Comparison of ENCODE assay signal across 14 cellular contexts in genomic region chr22:50173983-50174355, GRCh38. TPM values are rescaled to one million over a fixed set of nuclear protein-coding genes. Genes with fewer than 3 reads are reported as not detected.
"Had no signal": no experiment of that assay in that cellular context is flagged by ENCODE, and none has a peak within 500 bp of the region (broad histone marks: within the 10 kb centered on the region; RNA-seq: fewer than 3 reads in every experiment).

No MANE protein-coding gene starts in this region.

- H3K4me1 ChIP-seq: foreskin keratinocyte had no signal

- H3K9me3 Mint-ChIP-seq: nephron progenitor cell, type B pancreatic cell had no signal

- H2AFZ ChIP-seq: hepatocyte had no signal

- H3K4me3 Mint-ChIP-seq: nephron progenitor cell, type B pancreatic cell had no signal

- ATAC-seq: foreskin keratinocyte, left colon, left ventricle myocardium superior had no signal

- DNase-seq: dermis blood vessel endothelial cell; esophagus squamous epithelium; foreskin keratinocyte; head of caudate nucleus; left colon; left ventricle myocardium superior; mesendoderm; nephron progenitor cell; small intestine; stimulated activated CD4-positive, alpha-beta T cell treated with anti-CD3 and anti-CD28 coated beads, Interleukin-2, amount 100 ng/mL, for 48 hours; stimulated activated naive CD4-positive, alpha-beta T cell treated with Interleukin-2 at 50 U/mL for 16 hours had no signal

- H3K9me3 ChIP-seq: esophagus squamous epithelium had no signal

- H3K27ac Mint-ChIP-seq: naive thymus-derived CD4-positive, alpha-beta T cell; nephron progenitor cell; type B pancreatic cell had no signal

- H3K36me3 ChIP-seq: esophagus squamous epithelium had no signal

- H3K27ac ChIP-seq: esophagus squamous epithelium, foreskin keratinocyte, hepatocyte had no signal

- H3K4me2 ChIP-seq: hepatocyte had no signal

- H3K36me3 Mint-ChIP-seq: naive thymus-derived CD4-positive, alpha-beta T cell; type B pancreatic cell had no signal

- H3K4me3 ChIP-seq: esophagus squamous epithelium, hepatocyte had no signal

- H3K79me2 ChIP-seq: hepatocyte had no signal

RNA-seq across cellular contexts. Expression of gene PANX2, which starts 3.4 kb away (rescaled TPM):
- polyA plus RNA-seq: naive thymus-derived CD4-positive, alpha-beta T cell had no signal
